26 cellular contexts compared by ENCODE assay signal in the genomic region with DNA sequence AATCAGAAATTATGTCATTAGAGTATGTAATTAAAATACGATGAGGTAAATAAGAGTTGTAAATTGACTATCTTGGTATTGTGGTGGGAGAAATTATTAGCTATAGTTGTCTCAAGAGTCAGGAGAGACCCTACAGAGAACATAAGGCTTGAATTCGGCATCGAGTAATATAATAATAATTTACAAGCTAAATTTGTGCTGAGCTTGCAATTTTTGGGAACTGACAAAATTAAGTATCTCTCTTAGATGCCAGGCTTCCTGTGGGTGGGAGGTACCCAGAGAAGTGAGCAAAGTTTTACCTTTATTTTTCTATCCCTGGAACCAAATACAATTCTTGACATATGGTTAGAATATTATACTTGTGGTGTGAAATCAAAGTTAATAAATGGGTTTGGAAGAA.
"Had no signal": no experiment of that assay in that cellular context is flagged by ENCODE, and none has a peak within 500 bp of the region (broad histone marks: within the 10 kb centered on the region; RNA-seq: fewer than 3 reads in every experiment).

No MANE protein-coding gene starts in this region.

- FAIRE-seq: endometrium, islet of Langerhans, keratinocyte had no signal

- H3K27ac ChIP-seq: colonic mucosa, epithelial cell of prostate, esophagus squamous epithelium, gastrocnemius medialis, heart right ventricle, left lung, lower lobe of right lung had no signal

- H3K9me3 ChIP-seq: colonic mucosa, esophagus squamous epithelium, gastrocnemius medialis, heart right ventricle, left lung, lower lobe of right lung, mucosa of descending colon had no signal

- H3K27me3 ChIP-seq: colonic mucosa, esophagus squamous epithelium, gastrocnemius medialis, heart right ventricle, left lung had no signal

- DNase-seq: colonic mucosa; cortex of kidney; effector CD8-positive, alpha-beta T cell; effector memory CD8-positive, alpha-beta T cell; endodermal cell; erythroblast; esophagus squamous epithelium; foreskin fibroblast; foreskin melanocyte; gastrocnemius medialis; glutamatergic neuron; head of caudate nucleus; heart right ventricle; hippocampal formation; left cardiac atrium; left lung; left ventricle myocardium superior; lower lobe of right lung; mesenchymal stem cell; mucosa of descending colon; naive B cell had no signal

- ATAC-seq: effector memory CD8-positive, alpha-beta T cell; esophagus mucosa; gastrocnemius medialis; heart right ventricle; left cardiac atrium; left lung; left ventricle myocardium superior; lower lobe of right lung; mucosa of descending colon had no signal

- H3K4me1 ChIP-seq: colonic mucosa, esophagus squamous epithelium, gastrocnemius medialis, heart right ventricle, left lung, lower lobe of right lung had no signal

- H3K4me3 ChIP-seq: colonic mucosa, esophagus squamous epithelium, gastrocnemius medialis, heart right ventricle, left lung, lower lobe of right lung, mucosa of descending colon had no signal

- H3K36me3 ChIP-seq: colonic mucosa, esophagus squamous epithelium, gastrocnemius medialis, heart right ventricle, left lung, lower lobe of right lung had no signal
